Comparison of ENCODE assay signal across 13 cellular contexts in the genomic region with DNA sequence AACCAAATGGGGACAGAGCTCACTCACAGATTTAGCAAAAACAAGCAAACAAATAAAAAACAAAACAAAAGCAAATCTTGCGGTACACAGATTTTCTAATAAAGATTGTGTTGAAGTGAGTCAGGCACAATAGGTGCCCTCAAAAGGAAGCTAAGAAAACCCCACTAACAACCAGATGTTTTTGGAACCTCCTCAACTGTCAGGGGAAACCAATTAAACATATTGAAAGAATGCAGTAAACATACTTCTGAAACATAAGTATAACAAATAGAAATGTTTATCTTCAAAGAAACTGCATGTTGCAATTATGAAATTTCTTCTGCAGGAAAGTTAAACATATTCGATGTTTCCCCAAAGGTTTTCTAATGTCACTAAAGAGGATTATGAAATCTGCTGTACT.
DNase-seq lines count a peak whose midpoint lies in the region; ATAC-seq and TF ChIP-seq lines count a peak whose summit lies in the region.
"Had no signal": no experiment of that assay in that cellular context is flagged by ENCODE, and none has a peak within 500 bp of the region (broad histone marks: within the 10 kb centered on the region; RNA-seq: fewer than 3 reads in every experiment).

No MANE protein-coding gene starts in this region.

- peak overlapping the region; percentile 15 for H3K4me3 Mint-ChIP-seq in activated naive CD4-positive, alpha-beta T cell treated with anti-CD3 and anti-CD28 coated beads, Interleukin-2, amount 50 U/mL, for 24 hours
- no peak overlapping the region for H3K4me3 Mint-ChIP-seq in activated naive CD4-positive, alpha-beta T cell treated with anti-CD3 and anti-CD28 coated beads, Interleukin-2, amount 10 ng/mL, durations not matched to agents 7 days and 5 days
- peak overlapping the region in 1 of 3 donors; percentile 8 for H3K4me3 Mint-ChIP-seq in T-cell
- no peak overlapping the region for H3K4me3 Mint-ChIP-seq in stimulated activated effector memory CD8-positive, alpha-beta T cell treated with anti-CD3 and anti-CD28 coated beads, Interleukin-12 subunit alpha, Interleukin-12 subunit beta, amount 100 ng/mL, for 72 hours
- H3K4me3 Mint-ChIP-seq: activated T-helper 17 cell treated with anti-CD3 and anti-CD28 coated beads, Interleukin-2, amount 50 U/mL, for 72 hours had no signal

- H3K36me3 Mint-ChIP-seq in activated naive CD4-positive, alpha-beta T cell treated with anti-CD3 and anti-CD28 coated beads, Interleukin-2, amount 50 U/mL, for 24 hours, result peaks cover 16% of the 10 kb centered on the region
- peaks cover 38% of the 10 kb centered on the region for H3K36me3 Mint-ChIP-seq in activated naive CD4-positive, alpha-beta T cell treated with anti-CD3 and anti-CD28 coated beads, Interleukin-2, amount 10 ng/mL, durations not matched to agents 7 days and 5 days
- H3K36me3 Mint-ChIP-seq in T-cell, result peaks cover 26% of the 10 kb centered on the region
- H3K36me3 Mint-ChIP-seq in stimulated activated effector memory CD8-positive, alpha-beta T cell treated with anti-CD3 and anti-CD28 coated beads, Interleukin-12 subunit alpha, Interleukin-12 subunit beta, amount 100 ng/mL, for 72 hours, result peaks cover 23% of the 10 kb centered on the region

- H3K27ac Mint-ChIP-seq in activated naive CD4-positive, alpha-beta T cell treated with anti-CD3 and anti-CD28 coated beads, Interleukin-2, amount 50 U/mL, for 24 hours, result peak overlapping the region; percentile 79
- H3K27ac Mint-ChIP-seq in activated naive CD4-positive, alpha-beta T cell treated with anti-CD3 and anti-CD28 coated beads, Interleukin-2, amount 10 ng/mL, durations not matched to agents 7 days and 5 days, result no peak overlapping the region
- peak overlapping the region; percentile 61 to 65 for H3K27ac Mint-ChIP-seq in T-cell
- H3K27ac Mint-ChIP-seq in stimulated activated effector memory CD8-positive, alpha-beta T cell treated with anti-CD3 and anti-CD28 coated beads, Interleukin-12 subunit alpha, Interleukin-12 subunit beta, amount 100 ng/mL, for 72 hours, result peak overlapping the region; percentile 58
- H3K27ac Mint-ChIP-seq: activated T-helper 17 cell treated with anti-CD3 and anti-CD28 coated beads, Interleukin-2, amount 50 U/mL, for 72 hours had no signal

- H3K27me3 ChIP-seq in effector memory CD4-positive, alpha-beta T cell (replicated peaks; ENCODE audit: control insufficient read depth, insufficient read depth, low read length, poor library complexity, severe bottlenecking), result no peaks in the 10 kb centered on the region

- POLR2A ChIA-PET in T-cell (lab: Charles Lee), result interaction anchor here (0.6 to 1.1 kb wide), 3 partner anchors 9 to 11 kb away, joined by 4 to 6 read pairs (median 6); no protein-coding TSS in a partner anchor

- ATAC-seq in T-cell (replicated peaks in 1 of 4) (no peak), GM19351 (IDR thresholded peaks at IDR 0.05; ENCODE audit: unreplicated experiment) (no peak)
- no peak for ATAC-seq in stimulated activated effector memory CD8-positive, alpha-beta T cell treated with anti-CD3 and anti-CD28 coated beads, Interleukin-12 subunit alpha, Interleukin-12 subunit beta, amount 100 ng/mL, for 72 hours
- ATAC-seq: activated T-helper 17 cell treated with anti-CD3 and anti-CD28 coated beads, Interleukin-2, amount 50 U/mL, for 72 hours had no signal

- DNase-seq in activated naive CD4-positive, alpha-beta T cell treated with anti-CD3 and anti-CD28 coated beads, Interleukin-2, amount 10 ng/mL, durations not matched to agents 7 days and 5 days, result no peak
- DNase-seq in T-cell (no peak), fibroblast of pulmonary artery (ENCODE audit: low read depth) (peak; percentile 64)
- DNase-seq in stimulated activated effector memory CD8-positive, alpha-beta T cell treated with anti-CD3 and anti-CD28 coated beads, Interleukin-12 subunit alpha, Interleukin-12 subunit beta, amount 100 ng/mL, for 72 hours (ENCODE audit: low spot score in 2 of 2), result no peak
- DNase-seq in activated effector memory CD4-positive, alpha-beta T cell treated with anti-CD3 and anti-CD28 coated beads, Interleukin-2, amount 50 U/mL, for 16 hours, result no peak
- no peak for DNase-seq in effector memory CD4-positive, alpha-beta T cell
- DNase-seq: hypothalamus, midbrain, NCI-H1417, NCI-H526 treated with DMSO at 0.1 percent for 48 hours had no signal

- H3K9me3 ChIP-seq in effector memory CD4-positive, alpha-beta T cell (ENCODE audit: control insufficient read depth, low read length), result no peaks in the 10 kb centered on the region

- H3K27ac ChIP-seq in effector memory CD4-positive, alpha-beta T cell (ENCODE audit: insufficient read depth, low read length, poor library complexity, severe bottlenecking), result no peak overlapping the region

- TF ChIP-seq CTCF in fibroblast of pulmonary artery (IDR thresholded peaks at IDR 0.05; ENCODE audit: low read length, missing control alignments), result no peak

- no peaks in the 10 kb centered on the region for H3K4me1 ChIP-seq in effector memory CD4-positive, alpha-beta T cell (ENCODE audit: control insufficient read depth, insufficient read depth, low read length, poor library complexity, severe bottlenecking)

- H3K4me3 ChIP-seq in fibroblast of pulmonary artery (replicated peaks; ENCODE audit: low read depth, low read length), result no peak overlapping the region
- H3K4me3 ChIP-seq in effector memory CD4-positive, alpha-beta T cell (ENCODE audit: insufficient read depth, low read depth, low read length, poor library complexity, severe bottlenecking), result no peak overlapping the region

- peaks cover 6% of the 10 kb centered on the region for H3K9me3 Mint-ChIP-seq in activated naive CD4-positive, alpha-beta T cell treated with anti-CD3 and anti-CD28 coated beads, Interleukin-2, amount 50 U/mL, for 24 hours
- H3K9me3 Mint-ChIP-seq in activated naive CD4-positive, alpha-beta T cell treated with anti-CD3 and anti-CD28 coated beads, Interleukin-2, amount 10 ng/mL, durations not matched to agents 7 days and 5 days, result peaks cover 2% of the 10 kb centered on the region
- H3K9me3 Mint-ChIP-seq in T-cell, result peaks cover 4 to 8% (median 6%) of the 10 kb centered on the region in 3 donors
- H3K9me3 Mint-ChIP-seq in stimulated activated effector memory CD8-positive, alpha-beta T cell treated with anti-CD3 and anti-CD28 coated beads, Interleukin-12 subunit alpha, Interleukin-12 subunit beta, amount 100 ng/mL, for 72 hours, result peaks cover 3% of the 10 kb centered on the region
- H3K9me3 Mint-ChIP-seq: activated T-helper 17 cell treated with anti-CD3 and anti-CD28 coated beads, Interleukin-2, amount 50 U/mL, for 72 hours had no signal

- no peaks in the 10 kb centered on the region for H3K27me3 Mint-ChIP-seq in activated naive CD4-positive, alpha-beta T cell treated with anti-CD3 and anti-CD28 coated beads, Interleukin-2, amount 50 U/mL, for 24 hours
- no peaks in the 10 kb centered on the region for H3K27me3 Mint-ChIP-seq in activated naive CD4-positive, alpha-beta T cell treated with anti-CD3 and anti-CD28 coated beads, Interleukin-2, amount 10 ng/mL, durations not matched to agents 7 days and 5 days
- no peaks in the 10 kb centered on the region for H3K27me3 Mint-ChIP-seq in T-cell
- H3K27me3 Mint-ChIP-seq: activated T-helper 17 cell treated with anti-CD3 and anti-CD28 coated beads, Interleukin-2, amount 50 U/mL, for 72 hours had no signal

- H3K36me3 ChIP-seq in effector memory CD4-positive, alpha-beta T cell (ENCODE audit: control insufficient read depth, insufficient read depth, low read length), result peaks cover 3% of the 10 kb centered on the region

- CTCF ChIA-PET in activated naive CD4-positive, alpha-beta T cell treated with anti-CD3 and anti-CD28 coated beads, Interleukin-2, amount 10 ng/mL, durations not matched to agents 7 days and 5 days (lab: Charles Lee), result interaction anchor here (0.6 kb wide), 1 partner anchor 970 kb away, joined by 4 read pairs; no protein-coding TSS in a partner anchor
- CTCF ChIA-PET in T-cell (lab: Charles Lee), result interaction anchor here in 1 of 2 donors (0.6 to 1.5 kb wide), 4 partner anchors 10 to 288 kb away, joined by 3 to 8 read pairs (median 4); no protein-coding TSS in a partner anchor

- H3K4me1 Mint-ChIP-seq in activated naive CD4-positive, alpha-beta T cell treated with anti-CD3 and anti-CD28 coated beads, Interleukin-2, amount 50 U/mL, for 24 hours, result peaks cover 62% of the 10 kb centered on the region
- H3K4me1 Mint-ChIP-seq in activated naive CD4-positive, alpha-beta T cell treated with anti-CD3 and anti-CD28 coated beads, Interleukin-2, amount 10 ng/mL, durations not matched to agents 7 days and 5 days, result peaks cover 23% of the 10 kb centered on the region
- H3K4me1 Mint-ChIP-seq in T-cell, result peaks cover 53 to 63% (median 55%) of the 10 kb centered on the region in 3 donors
- H3K4me1 Mint-ChIP-seq in stimulated activated effector memory CD8-positive, alpha-beta T cell treated with anti-CD3 and anti-CD28 coated beads, Interleukin-12 subunit alpha, Interleukin-12 subunit beta, amount 100 ng/mL, for 72 hours, result peaks cover 25% of the 10 kb centered on the region
